24 cellular contexts compared by ENCODE assay signal in the genomic region with DNA sequence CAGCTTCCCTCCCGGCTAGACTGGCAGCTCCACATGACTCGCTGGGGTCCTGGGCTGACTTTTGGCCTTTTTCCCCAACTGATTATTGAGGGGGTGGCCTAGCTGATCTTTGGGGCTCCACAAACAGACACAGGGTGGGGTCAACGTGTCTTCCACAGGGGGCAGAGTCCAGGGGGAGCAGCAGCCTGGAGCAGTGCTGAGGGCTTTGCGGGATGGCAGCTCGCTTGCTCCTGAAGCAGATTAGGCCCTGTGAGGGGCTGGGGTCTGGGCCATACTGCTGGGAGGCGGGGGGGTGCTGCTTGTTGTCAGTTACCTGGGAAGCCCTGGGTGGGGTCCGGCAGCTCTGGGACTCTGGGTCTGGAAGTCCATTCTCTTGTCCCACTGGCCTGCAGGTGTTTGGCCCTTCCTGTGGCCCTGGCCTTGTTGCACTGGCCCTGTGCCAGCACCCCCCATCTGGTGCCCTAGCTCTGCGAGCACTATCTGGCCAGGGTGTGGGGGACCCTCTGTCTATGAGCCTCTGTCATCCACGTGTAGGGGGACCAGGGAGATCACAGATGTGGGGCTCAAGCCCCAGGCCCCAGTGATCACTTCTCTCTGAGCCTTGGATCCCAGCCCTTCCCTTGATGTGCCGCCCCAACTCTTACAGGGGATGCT. TPM values are rescaled to one million over a fixed set of nuclear protein-coding genes. Genes with fewer than 3 reads are reported as not detected.
A peak's percentile ranks its signal among the peaks of the same experiment; 100 is the strongest.
DNase-seq lines count a peak whose midpoint lies in the region; ATAC-seq, FAIRE-seq and TF ChIP-seq lines count a peak whose summit lies in the region.
"Had no signal": no experiment of that assay in that cellular context is flagged by ENCODE, and none has a peak within 500 bp of the region (broad histone marks: within the 10 kb centered on the region; RNA-seq: fewer than 3 reads in every experiment).

No MANE protein-coding gene starts in this region.

- no peak for FAIRE-seq in urothelium cell line (lab: Jason Lieb, UNC)
- FAIRE-seq: bronchial epithelial cell, GM18507, kidney had no signal

- no peaks in the 10 kb centered on the region for H3K36me3 Mint-ChIP-seq in brain
- H3K36me3 Mint-ChIP-seq: activated CD4-positive, alpha-beta memory T cell treated with anti-CD3 and anti-CD28 coated beads for 36 hours had no signal

- H3K4me1 ChIP-seq in BLaER1 treated with 17β-estradiol and CSF1 and Interleukin-3, amounts not matched to agents 10 nM and 100 nM = peaks cover 14 to 70% (median 59%) of the 10 kb centered on the region in 10 experiments
- H3K4me1 ChIP-seq in HEK293 (ENCODE audit: control insufficient read depth, insufficient read depth, low read length) = peaks cover 6% of the 10 kb centered on the region

- no peaks in the 10 kb centered on the region for H3K9me3 Mint-ChIP-seq in brain
- H3K9me3 Mint-ChIP-seq: activated CD4-positive, alpha-beta memory T cell treated with anti-CD3 and anti-CD28 coated beads for 36 hours; CD4-positive, alpha-beta memory T cell had no signal

- CTCF ChIA-PET in HEK293 (lab: Yijun Ruan, JAX) = no interaction called here

- peak overlapping the region in 2 of 11 experiments; percentile 37 to 48; a peak in 1 of 22 replicates for H3K9ac ChIP-seq in BLaER1 treated with 17β-estradiol and CSF1 and Interleukin-3, amounts not matched to agents 10 nM and 100 nM

- no peaks in the 10 kb centered on the region for H3K36me3 ChIP-seq in BLaER1 treated with 17β-estradiol and CSF1 and Interleukin-3, amounts not matched to agents 10 nM and 100 nM
- H3K36me3 ChIP-seq in HEK293 (ENCODE audit: control insufficient read depth in 2 of 2, insufficient read depth in 1 of 2, low read length in 2 of 2) = no peaks in the 10 kb centered on the region
- H3K36me3 ChIP-seq: adrenal gland, tibial artery had no signal

- peak overlapping the region in 4 of 5 experiments; percentile 74 to 94 (median 82) for H3K27ac Mint-ChIP-seq in brain
- H3K27ac Mint-ChIP-seq: activated CD4-positive, alpha-beta memory T cell treated with anti-CD3 and anti-CD28 coated beads for 36 hours had no signal

- no peaks in the 10 kb centered on the region for H3K27me3 Mint-ChIP-seq in brain
- H3K27me3 Mint-ChIP-seq: activated CD4-positive, alpha-beta memory T cell treated with anti-CD3 and anti-CD28 coated beads for 36 hours had no signal

- H3K27me3 ChIP-seq in BLaER1 treated with 17β-estradiol and CSF1 and Interleukin-3, amounts not matched to agents 10 nM and 100 nM = peaks cover 0 to 25% (median 7%) of the 10 kb centered on the region in 11 experiments; a peak in 16 of 22 replicates

- peaks cover 54% of the 10 kb centered on the region for H3K4me1 Mint-ChIP-seq in brain

- DNase-seq in NCI-H1694 treated with DMSO at 0.1 percent for 48 hours (lab: John Stamatoyannopoulos, UW) (no peak), urothelium cell line (ENCODE audit: low spot score) (no peak)
- DNase-seq: activated CD4-positive, alpha-beta memory T cell treated with anti-CD3 and anti-CD28 coated beads for 36 hours; activated effector memory CD4-positive, alpha-beta T cell treated with anti-CD3 and anti-CD28 coated beads, Interleukin-2, amount 50 U/mL, for 16 hours; activated T-cell treated with anti-CD3 and anti-CD28 coated beads for 4 hours; CD4-positive, alpha-beta memory T cell; cortex of kidney; GDM1; HCEC 1CT; kidney; NCI-H1436; stimulated activated CD4-positive, alpha-beta T cell treated with anti-CD3 and anti-CD28 coated beads, Interleukin-4, amount 100 ng/mL, for 24 hours; stimulated activated naive CD4-positive, alpha-beta T cell treated with Interleukin-2 at 50 U/mL for 16 hours; T-helper 9 cell; tibial artery had no signal

- TF ChIP-seq CTCF in HEK293 (tag by site-specific recombination; IDR thresholded peaks at IDR 0.05) (no peak), brain (conservative IDR thresholded peaks at IDR 0.05) (no peak)

- no peak overlapping the region for H3K4me3 ChIP-seq in BLaER1 treated with 17β-estradiol and CSF1 and Interleukin-3, amounts not matched to agents 10 nM and 100 nM
- no peak overlapping the region for H3K4me3 ChIP-seq in HEK293 (ENCODE audit: low read depth, low read length)
- H3K4me3 ChIP-seq: adrenal gland, lung, SK-N-MC, tibial artery had no signal

- H3K4me2 ChIP-seq in BLaER1 treated with 17β-estradiol and CSF1 and Interleukin-3, amounts not matched to agents 10 nM and 100 nM = peak overlapping the region in 9 of 11 experiments; percentile 56 to 86 (median 76); a peak in 19 of 22 replicates

- POLR2A ChIA-PET in HEK293 (lab: Yijun Ruan, JAX) = no interaction called here

- ATAC-seq in HG03025 (IDR thresholded peaks at IDR 0.05; ENCODE audit: low FRiP score, unreplicated experiment) = no peak

- H3K27ac ChIP-seq in BLaER1 treated with 17β-estradiol and CSF1 and Interleukin-3, amounts not matched to agents 10 nM and 100 nM = no peak overlapping the region
- H3K27ac ChIP-seq in HEK293 (ENCODE audit: extremely low read depth, low read depth, low read length) = no peak overlapping the region
- H3K27ac ChIP-seq: adrenal gland, SK-N-MC, tibial artery had no signal

- H3K4me3 Mint-ChIP-seq in brain = peak overlapping the region in 2 of 5 experiments; percentile 28 to 47
- H3K4me3 Mint-ChIP-seq: activated CD4-positive, alpha-beta memory T cell treated with anti-CD3 and anti-CD28 coated beads for 36 hours; CD4-positive, alpha-beta memory T cell had no signal

- no peaks in the 10 kb centered on the region for H3K9me3 ChIP-seq in BLaER1 treated with 17β-estradiol and CSF1 and Interleukin-3, amounts not matched to agents 10 nM and 100 nM (replicated peaks in 1 of 11)
- no peaks in the 10 kb centered on the region for H3K9me3 ChIP-seq in HEK293 (ENCODE audit: control insufficient read depth, insufficient read depth, low read depth, low read length)
- H3K9me3 ChIP-seq: adrenal gland, tibial artery had no signal

- peaks cover 0 to 65% (median 5%) of the 10 kb centered on the region in 11 experiments; a peak in 10 of 22 replicates for H4K20me1 ChIP-seq in BLaER1 treated with 17β-estradiol and CSF1 and Interleukin-3, amounts not matched to agents 10 nM and 100 nM

TF ChIP-seq in HEK293, 187 proteins besides CTCF, POLR2A, EP300 and RAD21:
- TF ChIP-seq IKZF3 (tag by site-specific recombination; IDR thresholded peaks at IDR 0.05) (no peak), ZNF112 (tag by site-specific recombination; IDR thresholded peaks at IDR 0.05) (no peak), ZNF132 (tag by site-specific recombination; IDR thresholded peaks at IDR 0.05; ENCODE audit: borderline replicate concordance) (no peak), ZNF341 (tag by site-specific recombination; IDR thresholded peaks at IDR 0.05; ENCODE audit: low read depth) (0 out of 2 replicates have a peak, but pooled peaks have one; percentile 8)
- TF ChIP-seq, protein P1, sequence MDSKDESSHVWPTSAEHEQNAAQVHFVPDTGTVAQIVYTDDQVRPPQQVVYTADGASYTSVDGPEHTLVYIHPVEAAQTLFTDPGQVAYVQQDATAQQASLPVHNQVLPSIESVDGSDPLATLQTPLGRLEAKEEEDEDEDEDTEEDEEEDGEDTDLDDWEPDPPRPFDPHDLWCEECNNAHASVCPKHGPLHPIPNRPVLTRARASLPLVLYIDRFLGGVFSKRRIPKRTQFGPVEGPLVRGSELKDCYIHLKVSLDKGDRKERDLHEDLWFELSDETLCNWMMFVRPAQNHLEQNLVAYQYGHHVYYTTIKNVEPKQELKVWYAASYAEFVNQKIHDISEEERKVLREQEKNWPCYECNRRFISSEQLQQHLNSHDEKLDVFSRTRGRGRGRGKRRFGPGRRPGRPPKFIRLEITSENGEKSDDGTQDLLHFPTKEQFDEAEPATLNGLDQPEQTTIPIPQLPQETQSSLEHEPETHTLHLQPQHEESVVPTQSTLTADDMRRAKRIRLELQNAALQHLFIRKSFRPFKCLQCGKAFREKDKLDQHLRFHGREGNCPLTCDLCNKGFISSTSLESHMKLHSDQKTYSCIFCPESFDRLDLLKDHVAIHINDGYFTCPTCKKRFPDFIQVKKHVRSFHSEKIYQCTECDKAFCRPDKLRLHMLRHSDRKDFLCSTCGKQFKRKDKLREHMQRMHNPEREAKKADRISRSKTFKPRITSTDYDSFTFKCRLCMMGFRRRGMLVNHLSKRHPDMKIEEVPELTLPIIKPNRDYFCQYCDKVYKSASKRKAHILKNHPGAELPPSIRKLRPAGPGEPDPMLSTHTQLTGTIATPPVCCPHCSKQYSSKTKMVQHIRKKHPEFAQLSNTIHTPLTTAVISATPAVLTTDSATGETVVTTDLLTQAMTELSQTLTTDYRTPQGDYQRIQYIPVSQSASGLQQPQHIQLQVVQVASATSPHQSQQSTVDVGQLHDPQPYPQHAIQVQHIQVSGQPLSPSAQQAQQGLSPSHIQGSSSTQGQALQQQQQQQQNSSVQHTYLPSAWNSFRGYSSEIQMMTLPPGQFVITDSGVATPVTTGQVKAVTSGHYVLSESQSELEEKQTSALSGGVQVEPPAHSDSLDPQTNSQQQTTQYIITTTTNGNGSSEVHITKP (tag by site-specific recombination; IDR thresholded peaks at IDR 0.05) = no peak
- TF ChIP-seq, protein P2, sequence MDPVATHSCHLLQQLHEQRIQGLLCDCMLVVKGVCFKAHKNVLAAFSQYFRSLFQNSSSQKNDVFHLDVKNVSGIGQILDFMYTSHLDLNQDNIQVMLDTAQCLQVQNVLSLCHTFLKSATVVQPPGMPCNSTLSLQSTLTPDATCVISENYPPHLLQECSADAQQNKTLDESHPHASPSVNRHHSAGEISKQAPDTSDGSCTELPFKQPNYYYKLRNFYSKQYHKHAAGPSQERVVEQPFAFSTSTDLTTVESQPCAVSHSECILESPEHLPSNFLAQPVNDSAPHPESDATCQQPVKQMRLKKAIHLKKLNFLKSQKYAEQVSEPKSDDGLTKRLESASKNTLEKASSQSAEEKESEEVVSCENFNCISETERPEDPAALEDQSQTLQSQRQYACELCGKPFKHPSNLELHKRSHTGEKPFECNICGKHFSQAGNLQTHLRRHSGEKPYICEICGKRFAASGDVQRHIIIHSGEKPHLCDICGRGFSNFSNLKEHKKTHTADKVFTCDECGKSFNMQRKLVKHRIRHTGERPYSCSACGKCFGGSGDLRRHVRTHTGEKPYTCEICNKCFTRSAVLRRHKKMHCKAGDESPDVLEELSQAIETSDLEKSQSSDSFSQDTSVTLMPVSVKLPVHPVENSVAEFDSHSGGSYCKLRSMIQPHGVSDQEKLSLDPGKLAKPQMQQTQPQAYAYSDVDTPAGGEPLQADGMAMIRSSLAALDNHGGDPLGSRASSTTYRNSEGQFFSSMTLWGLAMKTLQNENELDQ (tag by site-specific recombination; IDR thresholded peaks at IDR 0.05; ENCODE audit: low read depth) = no peak

RNA-seq across cellular contexts. Expression of a gene that starts 12.3 kb away (rescaled TPM):
- 1.6 TPM for polyA plus RNA-seq in brain (ENCODE audit: insufficient read depth, low read depth, low replicate concordance)
- polyA plus RNA-seq: adrenal gland; CD4-positive, alpha-beta memory T cell had no signal

RNA-seq across cellular contexts. Expression of a gene that starts 13.8 kb away (rescaled TPM):
- 12.1 TPM for polyA plus RNA-seq in brain (ENCODE audit: insufficient read depth, low read depth, low replicate concordance)

RNA-seq across cellular contexts. Expression of a gene that starts 16.0 kb away (rescaled TPM):
- 23.7 TPM for polyA plus RNA-seq in brain (ENCODE audit: insufficient read depth, low read depth, low replicate concordance)

RNA-seq across cellular contexts. Expression of a gene that starts 44.2 kb away (rescaled TPM):
- polyA plus RNA-seq in brain (ENCODE audit: insufficient read depth, low read depth, low replicate concordance) = 42.7 TPM
